In genomic region chr1:10639301-10640078, GRCh38 we compare ENCODE assay signal across 1 cellular context.
TF ChIP-seq lines count a peak whose summit lies in the region.

No MANE protein-coding gene starts in this region.

TF ChIP-seq in SK-N-SH treated with all-trans-retinoic acid at 6 μM for 48 hours, 23 proteins besides CTCF, POLR2A, EP300 and RAD21 (continued from another document):
- TF ChIP-seq CSRNP3 (CRISPR knock-in tag; IDR thresholded peaks at IDR 0.05) (no peak), TOX (CRISPR knock-in tag; IDR thresholded peaks at IDR 0.05; ENCODE audit: borderline replicate concordance) (no peak), CREB5 (CRISPR knock-in tag; IDR thresholded peaks at IDR 0.05; ENCODE audit: low read depth) (no peak)
